ENCODE assay signal across 36 cellular contexts in the genomic region with DNA sequence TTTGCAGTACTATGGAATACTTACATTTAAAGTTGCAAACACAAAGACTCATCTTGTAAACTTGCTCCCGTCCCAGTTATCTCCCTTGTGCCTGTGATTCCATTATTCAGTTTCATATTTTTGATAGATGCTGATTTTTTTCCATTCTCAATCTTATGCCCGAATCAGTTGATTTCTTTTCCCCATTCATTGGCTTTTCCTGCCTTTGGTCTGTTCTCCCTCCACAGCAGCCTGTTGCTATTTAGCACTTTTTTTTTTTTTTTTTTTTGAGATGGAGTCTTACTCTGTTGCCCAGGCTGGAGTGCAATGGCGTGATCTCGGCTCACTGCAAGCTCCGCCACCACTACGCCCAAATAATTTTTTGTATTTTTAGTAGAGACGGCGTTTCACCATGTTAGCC.
"Had no signal": no experiment of that assay in that cellular context is flagged by ENCODE, and none has a peak within 500 bp of the region (broad histone marks: within the 10 kb centered on the region; RNA-seq: fewer than 3 reads in every experiment).

No MANE protein-coding gene starts in this region.

- FAIRE-seq: astrocyte, TTC549 had no signal

- H3K27me3 ChIP-seq: adrenal gland, body of pancreas, brain microvascular endothelial cell, breast epithelium had no signal

- H3K27ac ChIP-seq: adrenal gland, body of pancreas, brain microvascular endothelial cell, breast epithelium, VCaP had no signal

- ATAC-seq: activated CD8-positive, alpha-beta T cell treated with anti-CD3 and anti-CD28 coated beads for 36 hours; activated naive CD4-positive, alpha-beta T cell treated with anti-CD3 and anti-CD28 coated beads, Interleukin-2, amount 50 U/mL, for 72 hours; activated T-cell treated with anti-CD3 and anti-CD28 coated beads, Interleukin-2, amount 50 U/mL, for 4 hours; activated T-cell treated with anti-CD3 and anti-CD28 coated beads, Interleukin-2, amount 50 U/mL, for 72 hours; activated T-helper 17 cell treated with anti-CD3 and anti-CD28 coated beads, Interleukin-2, amount 50 U/mL, for 72 hours; body of pancreas had no signal

- H3K4me3 ChIP-seq: adrenal gland, body of pancreas, breast epithelium had no signal

- H3K4me1 ChIP-seq: adrenal gland, body of pancreas, breast epithelium had no signal

- H3K27ac Mint-ChIP-seq: activated B cell treated with CpG ODN at 0.5 μM for 24 hours; activated CD4-positive, alpha-beta memory T cell treated with anti-CD3 and anti-CD28 coated beads for 36 hours; activated CD8-positive, alpha-beta T cell treated with anti-CD3 and anti-CD28 coated beads for 36 hours; activated naive CD4-positive, alpha-beta T cell treated with anti-CD3 and anti-CD28 coated beads for 36 hours; activated naive CD4-positive, alpha-beta T cell treated with anti-CD3 and anti-CD28 coated beads, Interleukin-2, amount 50 U/mL, for 72 hours; activated naive CD8-positive, alpha-beta T cell treated with anti-CD3 and anti-CD28 coated beads for 36 hours; activated T-cell treated with anti-CD3 and anti-CD28 coated beads, Interleukin-2, amount 50 U/mL, for 72 hours; activated T-helper 1 cell treated with anti-CD3 and anti-CD28 coated beads, Interleukin-12 subunit alpha, Interleukin-12 subunit beta, Interleukin-2, Interleukin-4 antibody, amounts not matched to agents 30 ng/mL and 10 ng/mL and 1 ng/mL, durations not matched to agents 14 hours and 24 hours and 36 hours; activated T-helper 17 cell treated with anti-CD3 and anti-CD28 coated beads, Interleukin-2, amount 50 U/mL, for 72 hours; T-helper 1 cell treated with Interleukin-12 subunit alpha and Interleukin-12 subunit beta and Interleukin-4 antibody, amounts not matched to agents 30 μg/mL and 1 μg/mL, for 36 hours; T-helper 2 cell treated with Interferon-gamma antibody and Interleukin-4, amounts not matched to agents 5 μg/mL and 100 μg/mL, for 36 hours had no signal

- DNase-seq: activated B cell treated with CpG ODN at 0.5 μM for 24 hours; activated CD4-positive, alpha-beta memory T cell treated with anti-CD3 and anti-CD28 coated beads for 36 hours; activated CD4-positive, alpha-beta T cell treated with anti-CD3 and anti-CD28 coated beads for 4 hours; activated CD4-positive, alpha-beta T cell treated with anti-CD3 and anti-CD28 coated beads, Interleukin-2, amount 50 U/mL, for 1 hour; activated CD4-positive, alpha-beta T cell treated with anti-CD3 and anti-CD28 coated beads, Interleukin-2, amount 50 U/mL, for 4 hours; activated CD4-positive, CD25-positive, alpha-beta regulatory T cell treated with anti-CD3 and anti-CD28 coated beads, Interleukin-2, amount 50 U/mL, for 72 hours; activated CD8-positive, alpha-beta memory T cell treated with anti-CD3 and anti-CD28 coated beads, Interleukin-2, amount 50 U/mL, for 4 hours; activated CD8-positive, alpha-beta T cell treated with anti-CD3 and anti-CD28 coated beads for 36 hours; activated effector memory CD4-positive, alpha-beta T cell treated with anti-CD3 and anti-CD28 coated beads, Interleukin-2, amount 50 U/mL, for 16 hours; activated gamma-delta T cell treated with Interleukin-2 at 50 U/mL for 16 hours; activated naive CD4-positive, alpha-beta T cell; activated naive CD4-positive, alpha-beta T cell treated with anti-CD3 and anti-CD28 coated beads for 36 hours; activated naive CD4-positive, alpha-beta T cell treated with anti-CD3 and anti-CD28 coated beads, Interleukin-2, amount 50 U/mL, for 16 hours; activated naive CD8-positive, alpha-beta T cell treated with anti-CD3 and anti-CD28 coated beads for 36 hours; activated T-cell treated with anti-CD3 and anti-CD28 coated beads for 4 hours; activated T-cell treated with anti-CD3 and anti-CD28 coated beads, Interleukin-2, amount 50 U/mL, for 1 hour; activated T-cell treated with anti-CD3 and anti-CD28 coated beads, Interleukin-2, amount 50 U/mL, for 4 hours; activated T-cell treated with anti-CD3 and anti-CD28 coated beads, Interleukin-2, amount 50 U/mL, for 72 hours; adrenal gland; amniotic stem cell; aorta; body of pancreas; brain microvascular endothelial cell; central memory CD4-positive, alpha-beta T cell; T-helper 1 cell; T-helper 2 cell; T-helper 9 cell had no signal

- H3K9me3 Mint-ChIP-seq: activated CD8-positive, alpha-beta T cell treated with anti-CD3 and anti-CD28 coated beads for 36 hours; activated naive CD4-positive, alpha-beta T cell treated with anti-CD3 and anti-CD28 coated beads for 36 hours; activated naive CD4-positive, alpha-beta T cell treated with anti-CD3 and anti-CD28 coated beads, Interleukin-2, amount 50 U/mL, for 72 hours; activated T-cell treated with anti-CD3 and anti-CD28 coated beads, Interleukin-2, amount 50 U/mL, for 4 hours; activated T-cell treated with anti-CD3 and anti-CD28 coated beads, Interleukin-2, amount 50 U/mL, for 72 hours; activated T-helper 1 cell treated with anti-CD3 and anti-CD28 coated beads, Interleukin-12 subunit alpha, Interleukin-12 subunit beta, Interleukin-2, Interleukin-4 antibody, amounts not matched to agents 30 ng/mL and 10 ng/mL and 1 ng/mL, durations not matched to agents 14 hours and 24 hours and 36 hours; activated T-helper 17 cell treated with anti-CD3 and anti-CD28 coated beads, Interleukin-2, amount 50 U/mL, for 72 hours; T-helper 1 cell treated with Interleukin-12 subunit alpha and Interleukin-12 subunit beta and Interleukin-4 antibody, amounts not matched to agents 30 μg/mL and 1 μg/mL, for 36 hours had no signal

- H3K36me3 Mint-ChIP-seq: activated naive CD4-positive, alpha-beta T cell treated with anti-CD3 and anti-CD28 coated beads, Interleukin-2, amount 50 U/mL, for 72 hours; activated naive CD8-positive, alpha-beta T cell treated with anti-CD3 and anti-CD28 coated beads for 36 hours had no signal

- H3K9me3 ChIP-seq: adrenal gland, body of pancreas, breast epithelium had no signal

- H3K36me3 ChIP-seq: adrenal gland, brain microvascular endothelial cell, breast epithelium had no signal

- H3K4me3 Mint-ChIP-seq: activated B cell treated with CpG ODN at 0.5 μM for 24 hours; activated CD4-positive, alpha-beta memory T cell treated with anti-CD3 and anti-CD28 coated beads for 36 hours; activated CD8-positive, alpha-beta T cell treated with anti-CD3 and anti-CD28 coated beads for 36 hours; activated naive CD4-positive, alpha-beta T cell treated with anti-CD3 and anti-CD28 coated beads for 36 hours; activated naive CD8-positive, alpha-beta T cell treated with anti-CD3 and anti-CD28 coated beads for 36 hours; activated T-cell treated with anti-CD3 and anti-CD28 coated beads, Interleukin-2, amount 50 U/mL, for 4 hours; activated T-cell treated with anti-CD3 and anti-CD28 coated beads, Interleukin-2, amount 50 U/mL, for 72 hours; activated T-helper 1 cell treated with anti-CD3 and anti-CD28 coated beads, Interleukin-12 subunit alpha, Interleukin-12 subunit beta, Interleukin-2, Interleukin-4 antibody, amounts not matched to agents 30 ng/mL and 10 ng/mL and 1 ng/mL, durations not matched to agents 14 hours and 24 hours and 36 hours; activated T-helper 17 cell treated with anti-CD3 and anti-CD28 coated beads, Interleukin-2, amount 50 U/mL, for 72 hours; T-helper 1 cell treated with Interleukin-12 subunit alpha and Interleukin-12 subunit beta and Interleukin-4 antibody, amounts not matched to agents 30 μg/mL and 1 μg/mL, for 36 hours; T-helper 2 cell treated with Interferon-gamma antibody and Interleukin-4, amounts not matched to agents 5 μg/mL and 100 μg/mL, for 36 hours had no signal

- H3K4me1 Mint-ChIP-seq: activated B cell treated with CpG ODN at 0.5 μM for 24 hours; activated naive CD8-positive, alpha-beta T cell treated with anti-CD3 and anti-CD28 coated beads for 36 hours; activated T-helper 17 cell treated with anti-CD3 and anti-CD28 coated beads, Interleukin-2, amount 50 U/mL, for 72 hours had no signal
